ENCODE assay signal across 8 cellular contexts in genomic region chr5:79236364-79236969, GRCh38.
DNase-seq lines count a peak whose midpoint lies in the region; ATAC-seq lines count a peak whose summit lies in the region.

No MANE protein-coding gene starts in this region.

- peak; percentile 21 for ATAC-seq in HG03280 (IDR thresholded peaks at IDR 0.05; ENCODE audit: unreplicated experiment)

- H3K27me3 ChIP-seq in layer of hippocampus (ENCODE audit: control insufficient read depth, insufficient read depth, low read length) = no peaks in the 10 kb centered on the region

- H3K27ac ChIP-seq in caudate nucleus (ENCODE audit: low read depth, low read length) = peak overlapping the region; percentile 58
- H3K27ac ChIP-seq in layer of hippocampus (ENCODE audit: low read depth, low read length) = peak overlapping the region; percentile 84

- no peaks in the 10 kb centered on the region for H3K27me3 Mint-ChIP-seq in T-helper 1 cell treated with Interleukin-12 subunit alpha and Interleukin-12 subunit beta and Interleukin-4 antibody, amounts not matched to agents 30 μg/mL and 1 μg/mL, for 36 hours (ENCODE audit: low read depth)

- H3K4me3 Mint-ChIP-seq in T-helper 1 cell treated with Interleukin-12 subunit alpha and Interleukin-12 subunit beta and Interleukin-4 antibody, amounts not matched to agents 30 μg/mL and 1 μg/mL, for 36 hours = peak overlapping the region; percentile 85

- H3K36me3 Mint-ChIP-seq in T-helper 1 cell treated with Interleukin-12 subunit alpha and Interleukin-12 subunit beta and Interleukin-4 antibody, amounts not matched to agents 30 μg/mL and 1 μg/mL, for 36 hours (ENCODE audit: low read depth) = peaks cover 1% of the 10 kb centered on the region

- DNase-seq in C1 segment of cervical spinal cord (lab: John Stamatoyannopoulos, UW) = peak in 9 of 14 donors; percentile 36 to 78 (median 49)
- DNase-seq in GM19238 (ENCODE audit: insufficient read length, low spot score) = peak; percentile 39
- DNase-seq in caudate nucleus (lab: John Stamatoyannopoulos, UW) = peak in 22 of 61 donors; percentile 12 to 69 (median 44)
- DNase-seq in stimulated activated CD4-positive, alpha-beta T cell treated with anti-CD3 and anti-CD28 coated beads, TNF-alpha, amount 100 ng/mL, for 4 hours (ENCODE audit: low read depth in 3 of 3) = peak in 2 of 3 experiments; percentile 8 to 18
- DNase-seq in GOT3 (lab: John Stamatoyannopoulos, UW) = no peak

- peak overlapping the region; percentile 79 for H3K27ac Mint-ChIP-seq in T-helper 1 cell treated with Interleukin-12 subunit alpha and Interleukin-12 subunit beta and Interleukin-4 antibody, amounts not matched to agents 30 μg/mL and 1 μg/mL, for 36 hours

- peaks cover 19% of the 10 kb centered on the region for H3K4me1 Mint-ChIP-seq in T-helper 1 cell treated with Interleukin-12 subunit alpha and Interleukin-12 subunit beta and Interleukin-4 antibody, amounts not matched to agents 30 μg/mL and 1 μg/mL, for 36 hours (ENCODE audit: low read depth)

- no peaks in the 10 kb centered on the region for H3K9me3 Mint-ChIP-seq in T-helper 1 cell treated with Interleukin-12 subunit alpha and Interleukin-12 subunit beta and Interleukin-4 antibody, amounts not matched to agents 30 μg/mL and 1 μg/mL, for 36 hours
